In genomic region chr3:133753779-133754164, GRCh38 we compare ENCODE assay signal across 1 cellular context.
TF ChIP-seq lines count a peak whose summit lies in the region.

No MANE protein-coding gene starts in this region.

TF ChIP-seq in K562, 482 proteins besides CTCF, POLR2A, EP300 and RAD21 (continued from another document and continues in another):
- no peak for TF ChIP-seq ZNF12 (CRISPR knock-in tag; IDR thresholded peaks at IDR 0.05)
- no peak for TF ChIP-seq ZBTB17 (CRISPR knock-in tag; IDR thresholded peaks at IDR 0.05)
- TF ChIP-seq HEY1 (CRISPR knock-in tag; IDR thresholded peaks at IDR 0.05; ENCODE audit: borderline replicate concordance), result no peak
- no peak for TF ChIP-seq ZBTB40 (IDR thresholded peaks at IDR 0.05)
- TF ChIP-seq ZBTB40 (CRISPR knock-in tag; IDR thresholded peaks at IDR 0.05), result no peak
- TF ChIP-seq NR2C1 (IDR thresholded peaks at IDR 0.05), result peak; percentile 49; the same call in 1 of the 2 replicates
- peak; percentile 49; the same call in 1 of the 2 replicates for TF ChIP-seq NR2C1 (tag; IDR thresholded peaks at IDR 0.05)
- no peak for TF ChIP-seq GABPB1 (CRISPR knock-in tag; IDR thresholded peaks at IDR 0.05)
- TF ChIP-seq DLX4 (CRISPR knock-in tag; IDR thresholded peaks at IDR 0.05), result no peak
- TF ChIP-seq NRF1 (conservative IDR thresholded peaks at IDR 0.05 in 1 of 2, IDR thresholded peaks at IDR 0.05 in 1 of 2), result peak; percentile 37 to 41; a peak in 3 of 4 replicates
- no peak for TF ChIP-seq PHF21A (IDR thresholded peaks at IDR 0.05; ENCODE audit: borderline replicate concordance, low read depth)
- TF ChIP-seq POLR3G (IDR thresholded peaks at IDR 0.05; ENCODE audit: extremely low read depth, insufficient read length, insufficient replicate concordance), result no peak
- no peak for TF ChIP-seq FIP1L1 (IDR thresholded peaks at IDR 0.05; ENCODE audit: low read depth, low read length, poor library complexity, severe bottlenecking)
- TF ChIP-seq PRDM10 (IDR thresholded peaks at IDR 0.05; ENCODE audit: partially characterized antibody), result no peak
- no peak for TF ChIP-seq CBX2 (IDR thresholded peaks at IDR 0.05; ENCODE audit: insufficient read depth, low read length, poor library complexity, severe bottlenecking)
- TF ChIP-seq TFAM (CRISPR knock-in tag; conservative IDR thresholded peaks at IDR 0.05), result no peak
- TF ChIP-seq DPF2 (IDR thresholded peaks at IDR 0.05), result peak; percentile 91
- no peak for TF ChIP-seq ZNF311 (CRISPR knock-in tag; IDR thresholded peaks at IDR 0.05)
- TF ChIP-seq IRF1 (CRISPR knock-in tag; IDR thresholded peaks at IDR 0.05; ENCODE audit: borderline replicate concordance), result no peak
- no peak for TF ChIP-seq BRF1 (IDR thresholded peaks at IDR 0.05; ENCODE audit: borderline replicate concordance, extremely low read depth, insufficient read length)
- no peak for TF ChIP-seq BRD9 (IDR thresholded peaks at IDR 0.05; ENCODE audit: low read depth, partially characterized antibody)
- no peak for TF ChIP-seq ZNF217 (CRISPR knock-in tag; IDR thresholded peaks at IDR 0.05)
- TF ChIP-seq ZNF224 (CRISPR knock-in tag; IDR thresholded peaks at IDR 0.05), result no peak
- TF ChIP-seq FOXO4 (CRISPR knock-in tag; IDR thresholded peaks at IDR 0.05), result no peak
- no peak for TF ChIP-seq SMAD1 (IDR thresholded peaks at IDR 0.05; ENCODE audit: low read depth, low read length, partially characterized antibody)
- TF ChIP-seq RBM14 (IDR thresholded peaks at IDR 0.05; ENCODE audit: borderline replicate concordance, insufficient read depth, low read depth, low read length), result no peak
- no peak for TF ChIP-seq NFE2 (IDR thresholded peaks at IDR 0.05; ENCODE audit: low read depth)
- TF ChIP-seq RHOXF2B (CRISPR knock-in tag; conservative IDR thresholded peaks at IDR 0.05), result no peak
- no peak for TF ChIP-seq NUFIP1 (IDR thresholded peaks at IDR 0.05; ENCODE audit: partially characterized antibody)
- no peak for TF ChIP-seq CREB5 (CRISPR knock-in tag; IDR thresholded peaks at IDR 0.05)
- TF ChIP-seq ELF4 (CRISPR knock-in tag; IDR thresholded peaks at IDR 0.05), result no peak
- no peak for TF ChIP-seq CHD2 (IDR thresholded peaks at IDR 0.05; ENCODE audit: low read depth, low read length)
- TF ChIP-seq NR0B1 (IDR thresholded peaks at IDR 0.05; ENCODE audit: partially characterized antibody), result no peak
- TF ChIP-seq PHF8 (IDR thresholded peaks at IDR 0.05; ENCODE audit: borderline replicate concordance, low read length), result no peak
- no peak for TF ChIP-seq ZNF780A (CRISPR knock-in tag; IDR thresholded peaks at IDR 0.05)
- no peak for TF ChIP-seq ZFP36 (IDR thresholded peaks at IDR 0.05; ENCODE audit: low read depth, low read length, partially characterized antibody)
- no peak for TF ChIP-seq HINFP (tag; conservative IDR thresholded peaks at IDR 0.05; ENCODE audit: low read depth)
- no peak for TF ChIP-seq HDAC6 (IDR thresholded peaks at IDR 0.05; ENCODE audit: low read depth, low read length)
- no peak for TF ChIP-seq CREM (IDR thresholded peaks at IDR 0.05; ENCODE audit: low read depth)
- TF ChIP-seq CGGBP1 (CRISPR knock-in tag; IDR thresholded peaks at IDR 0.05), result no peak
- no peak for TF ChIP-seq THRA (IDR thresholded peaks at IDR 0.05)
- TF ChIP-seq ZNF696 (CRISPR knock-in tag; conservative IDR thresholded peaks at IDR 0.05), result no peak
